In the genomic region with DNA sequence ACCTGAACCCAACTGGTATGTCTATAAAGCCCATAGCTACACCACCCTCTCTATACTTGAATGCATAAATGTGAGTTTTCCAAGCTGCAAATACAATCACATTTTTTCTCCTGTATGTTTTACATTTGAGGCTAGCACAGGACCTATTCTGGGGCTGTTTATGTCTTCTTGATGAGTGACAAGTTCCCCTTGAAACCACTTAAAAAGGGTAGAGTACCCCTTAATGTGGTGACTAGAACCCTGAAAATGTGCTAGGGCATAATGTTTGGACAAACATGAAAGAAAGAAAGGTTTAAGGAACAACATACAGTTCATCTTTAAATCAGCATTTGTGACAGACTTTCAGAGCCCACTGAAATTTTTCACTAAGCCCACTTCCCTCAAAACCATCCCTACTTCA, we compare ENCODE assay signal across 14 cellular contexts.
"Had no signal": no experiment of that assay in that cellular context is flagged by ENCODE, and none has a peak within 500 bp of the region (broad histone marks: within the 10 kb centered on the region; RNA-seq: fewer than 3 reads in every experiment).

No MANE protein-coding gene starts in this region.

- H3K27ac ChIP-seq: cardiac muscle cell, esophagus squamous epithelium, thyroid gland, VCaP had no signal

- ATAC-seq: left cardiac atrium; stimulated activated naive B cell treated with anti-CD40 and anti-IgM and Interleukin-4, amounts not matched to agents 10 μg/mL and 1 μg/mL and 100 μg/mL, for 72 hours had no signal

- DNase-seq: activated CD4-positive, alpha-beta T cell treated with anti-CD3 and anti-CD28 coated beads for 1 hour; activated CD4-positive, alpha-beta T cell treated with anti-CD3 and anti-CD28 coated beads, Interleukin-2, amount 50 U/mL, for 48 hours; effector memory CD4-positive, alpha-beta T cell; esophagus squamous epithelium; hippocampal formation; posterior cingulate gyrus; retina; stimulated activated naive B cell treated with anti-CD40 and anti-IgM and Interleukin-4, amounts not matched to agents 10 μg/mL and 1 μg/mL and 100 μg/mL, for 72 hours; T-helper 2 cell; thyroid gland had no signal

- H3K27me3 ChIP-seq: cardiac muscle cell, esophagus squamous epithelium, thyroid gland had no signal

- H3K36me3 Mint-ChIP-seq: stimulated activated naive B cell treated with anti-CD40 and anti-IgM and Interleukin-4, amounts not matched to agents 10 μg/mL and 1 μg/mL and 100 μg/mL, for 72 hours had no signal

- H3K27ac Mint-ChIP-seq: stimulated activated naive B cell treated with anti-CD40 and anti-IgM and Interleukin-4, amounts not matched to agents 10 μg/mL and 1 μg/mL and 100 μg/mL, for 72 hours had no signal

- H3K4me3 ChIP-seq: cardiac muscle cell, esophagus squamous epithelium, thyroid gland had no signal

- H3K9me3 ChIP-seq: esophagus squamous epithelium, thyroid gland had no signal

- H3K4me3 Mint-ChIP-seq: nephron; stimulated activated naive B cell treated with anti-CD40 and anti-IgM and Interleukin-4, amounts not matched to agents 10 μg/mL and 1 μg/mL and 100 μg/mL, for 72 hours had no signal

- H3K9me3 Mint-ChIP-seq: nephron had no signal

- H3K4me1 Mint-ChIP-seq: stimulated activated naive B cell treated with anti-CD40 and anti-IgM and Interleukin-4, amounts not matched to agents 10 μg/mL and 1 μg/mL and 100 μg/mL, for 72 hours had no signal

- H3K36me3 ChIP-seq: cardiac muscle cell, esophagus squamous epithelium, thyroid gland had no signal
